In genomic region chr11:11621881-11622706, GRCh38 we compare ENCODE assay signal across 8 cellular contexts. TPM values are rescaled to one million over a fixed set of nuclear protein-coding genes. Genes with fewer than 3 reads are reported as not detected.
A peak's percentile ranks its signal among the peaks of the same experiment; 100 is the strongest.
DNase-seq lines count a peak whose midpoint lies in the region; ATAC-seq and TF ChIP-seq lines count a peak whose summit lies in the region.

Gene GALNT18, minus strand, starts transcription at chr11:11622005.

- DNase-seq in BJ (ENCODE audit: low read depth) (peak; percentile 44), GM19238 (ENCODE audit: insufficient read length, low spot score) (peak; percentile 94), NCI-H446 treated with DMSO at 0.1 percent for 48 hours (lab: John Stamatoyannopoulos, UW) (peak; percentile 86), dermis blood vessel endothelial cell (peak; percentile 96)
- DNase-seq in activated CD4-positive, alpha-beta T cell treated with anti-CD3 and anti-CD28 coated beads, Interleukin-2, amount 10 ng/mL, durations not matched to agents 7 days and 5 days = peak; percentile 81
- peak; percentile 67 to 81 for DNase-seq in stimulated activated CD4-positive, alpha-beta T cell treated with anti-CD3 and anti-CD28 coated beads, Interleukin-2, amount 100 ng/mL, for 48 hours

- POLR2A ChIA-PET in BJ (lab: Charles Lee) = no interaction called here
- POLR2A ChIA-PET in activated CD4-positive, alpha-beta T cell treated with anti-CD3 and anti-CD28 coated beads, Interleukin-2, amount 10 ng/mL, durations not matched to agents 7 days and 5 days (lab: Charles Lee) = no interaction called here

- peaks cover 7% of the 10 kb centered on the region for H3K4me1 Mint-ChIP-seq in activated CD4-positive, alpha-beta T cell treated with anti-CD3 and anti-CD28 coated beads, Interleukin-2, amount 10 ng/mL, durations not matched to agents 7 days and 5 days

- H3K27ac Mint-ChIP-seq in activated CD4-positive, alpha-beta T cell treated with anti-CD3 and anti-CD28 coated beads, Interleukin-2, amount 10 ng/mL, durations not matched to agents 7 days and 5 days = no peak within 1 kb of the TSS

- peak; percentile 47 to 62 for TF ChIP-seq RAD21 in liver (IDR thresholded peaks at IDR 0.05)

- H3K4me3 ChIP-seq in BJ (ENCODE audit: low read depth, low read length) (peak within 1 kb of the TSS; percentile 51), liver (ENCODE audit: low read depth in 1 of 3, low read length in 3 of 3) (peak within 1 kb of the TSS; percentile 60 to 80 (median 73))

- H3K36me3 ChIP-seq in BJ (ENCODE audit: control insufficient read depth, insufficient read depth, low read length) = no peaks in the 10 kb centered on the region
- no peaks in the 10 kb centered on the region for H3K36me3 ChIP-seq in liver (ENCODE audit: control insufficient read depth in 4 of 4, insufficient read depth in 3 of 4, low read depth in 1 of 4, low read length in 3 of 4)

- H3K27me3 Mint-ChIP-seq in activated CD4-positive, alpha-beta T cell treated with anti-CD3 and anti-CD28 coated beads, Interleukin-2, amount 10 ng/mL, durations not matched to agents 7 days and 5 days = peaks cover 53% of the 10 kb centered on the region

- no peaks in the 10 kb centered on the region for H3K9me3 Mint-ChIP-seq in activated CD4-positive, alpha-beta T cell treated with anti-CD3 and anti-CD28 coated beads, Interleukin-2, amount 10 ng/mL, durations not matched to agents 7 days and 5 days

- 4% methylated on average over 62 of the region's 62 CpGs for WGBS in liver

- peak within 1 kb of the TSS; percentile 71 to 74 for H3K27ac ChIP-seq in liver (ENCODE audit: low read depth in 1 of 2, low read length in 2 of 2)

- H3K27me3 ChIP-seq in BJ (ENCODE audit: control insufficient read depth, insufficient read depth, low read length) (peaks cover 9% of the 10 kb centered on the region), liver (ENCODE audit: control insufficient read depth in 4 of 4, insufficient read depth in 4 of 4, low read length in 3 of 4) (no peaks in the 10 kb centered on the region)

- H3K9ac ChIP-seq in liver (ENCODE audit: low read depth in 1 of 2, low read length in 2 of 2) = peak within 1 kb of the TSS in 1 of 2 donors; percentile 20

- CTCF ChIA-PET in BJ (lab: Yijun Ruan, JAX) = interaction anchor here (0.5 to 1.5 kb wide), 4 partner anchors 10 to 118 kb away, joined by 3 read pairs; no protein-coding TSS in a partner anchor
- CTCF ChIA-PET in activated CD4-positive, alpha-beta T cell treated with anti-CD3 and anti-CD28 coated beads, Interleukin-2, amount 10 ng/mL, durations not matched to agents 7 days and 5 days (lab: Charles Lee) = interaction anchor here (0.7 to 1.8 kb wide), 3 partner anchors 10 to 30 kb away, joined by 3 to 6 read pairs (median 3); no protein-coding TSS in a partner anchor

- peaks cover 0 to 26% (median 16%) of the 10 kb centered on the region in 4 donors for H3K4me1 ChIP-seq in liver (ENCODE audit: control insufficient read depth in 4 of 4, insufficient read depth in 4 of 4, low read length in 3 of 4)

- TF ChIP-seq CTCF in BJ (IDR thresholded peaks at IDR 0.05; ENCODE audit: insufficient read depth, low read depth, low read length) = no peak; the same call in 1 of the 2 replicates
- TF ChIP-seq CTCF in liver (IDR thresholded peaks at IDR 0.05; ENCODE audit: low read depth, low read length, missing input control) = peak; percentile 52

- H3K4me3 Mint-ChIP-seq in activated CD4-positive, alpha-beta T cell treated with anti-CD3 and anti-CD28 coated beads, Interleukin-2, amount 10 ng/mL, durations not matched to agents 7 days and 5 days = peak within 1 kb of the TSS; percentile 74

- H3K36me3 Mint-ChIP-seq in activated CD4-positive, alpha-beta T cell treated with anti-CD3 and anti-CD28 coated beads, Interleukin-2, amount 10 ng/mL, durations not matched to agents 7 days and 5 days (ENCODE audit: low read depth) = no peaks in the 10 kb centered on the region

- peak; percentile 66 for ATAC-seq in HG03378 (IDR thresholded peaks at IDR 0.05; ENCODE audit: unreplicated experiment)

- no peaks in the 10 kb centered on the region for H3K9me3 ChIP-seq in liver (ENCODE audit: control insufficient read depth in 4 of 4, low read length in 3 of 4)

TF ChIP-seq in liver, 16 proteins besides CTCF, POLR2A, EP300 and RAD21:
- TF ChIP-seq REST (IDR thresholded peaks at IDR 0.05) = peak; percentile 33
- TF ChIP-seq GABPA (IDR thresholded peaks at IDR 0.05 in 1 of 2, conservative IDR thresholded peaks at IDR 0.05 in 1 of 2) = no peak
- peak; percentile 49 for TF ChIP-seq SP1 (IDR thresholded peaks at IDR 0.05)
- no peak for TF ChIP-seq TAF1 (conservative IDR thresholded peaks at IDR 0.05)

RNA-seq across cellular contexts. Expression of gene GALNT18, which starts in this region (rescaled TPM):
- 2.3 and 4.1 TPM in 2 replicates for polyA plus RNA-seq in BJ (2011; rRNA removed)
- 1.7 and 3.1 TPM in 2 replicates for polyA minus RNA-seq in BJ (2011; rRNA and poly(A)+ RNA removed)
- total RNA-seq in activated CD4-positive, alpha-beta T cell treated with anti-CD3 and anti-CD28 coated beads, Interleukin-2, amount 10 ng/mL, durations not matched to agents 7 days and 5 days = under 1 TPM; 0.69 to 0.71 TPM
- total RNA-seq in dermis blood vessel endothelial cell = 158 and 213 TPM in 2 replicates
- 10 to 100 TPM in 1 of 2 donors, 1 to 10 TPM in 1; 2.1 to 11.0 TPM for total RNA-seq in liver
- polyA plus RNA-seq in liver = 1 to 10 TPM; 3.3 to 4.4 TPM

Comparison
In these comparisons a context has a peak if more than half of its experiments do, and no peak if none do; other contexts are left out.
1. Peak in every context shown above with its lines: DNase-seq, ATAC-seq, H3K4me3 ChIP-seq and H3K27ac ChIP-seq.
2. RNA of gene GALNT18 (total RNA-seq): 158 to 213 TPM in dermis blood vessel endothelial cell; 2.1 to 11.0 TPM in liver and 0.69 to 0.71 TPM in activated CD4-positive, alpha-beta T cell treated with anti-CD3 and anti-CD28 coated beads, Interleukin-2, amount 10 ng/mL, durations not matched to agents 7 days and 5 days; every median in the first group is over 10 times any median in the second.
3. Peak in DNase-seq in activated CD4-positive, alpha-beta T cell treated with anti-CD3 and anti-CD28 coated beads, Interleukin-2, amount 10 ng/mL, durations not matched to agents 7 days and 5 days; RNA of the gene not detected or under 1 TPM.
4. DNase-seq: peak in every context shown above with its lines; median percentile 96 in dermis blood vessel endothelial cell; 94 in GM19238; 86 in NCI-H446 treated with DMSO at 0.1 percent for 48 hours; 81 in activated CD4-positive, alpha-beta T cell treated with anti-CD3 and anti-CD28 coated beads, Interleukin-2, amount 10 ng/mL, durations not matched to agents 7 days and 5 days; 74 in stimulated activated CD4-positive, alpha-beta T cell treated with anti-CD3 and anti-CD28 coated beads, Interleukin-2, amount 100 ng/mL, for 48 hours; 44 in BJ.